Comparison of ENCODE assay signal across 8 cellular contexts in the genomic region with DNA sequence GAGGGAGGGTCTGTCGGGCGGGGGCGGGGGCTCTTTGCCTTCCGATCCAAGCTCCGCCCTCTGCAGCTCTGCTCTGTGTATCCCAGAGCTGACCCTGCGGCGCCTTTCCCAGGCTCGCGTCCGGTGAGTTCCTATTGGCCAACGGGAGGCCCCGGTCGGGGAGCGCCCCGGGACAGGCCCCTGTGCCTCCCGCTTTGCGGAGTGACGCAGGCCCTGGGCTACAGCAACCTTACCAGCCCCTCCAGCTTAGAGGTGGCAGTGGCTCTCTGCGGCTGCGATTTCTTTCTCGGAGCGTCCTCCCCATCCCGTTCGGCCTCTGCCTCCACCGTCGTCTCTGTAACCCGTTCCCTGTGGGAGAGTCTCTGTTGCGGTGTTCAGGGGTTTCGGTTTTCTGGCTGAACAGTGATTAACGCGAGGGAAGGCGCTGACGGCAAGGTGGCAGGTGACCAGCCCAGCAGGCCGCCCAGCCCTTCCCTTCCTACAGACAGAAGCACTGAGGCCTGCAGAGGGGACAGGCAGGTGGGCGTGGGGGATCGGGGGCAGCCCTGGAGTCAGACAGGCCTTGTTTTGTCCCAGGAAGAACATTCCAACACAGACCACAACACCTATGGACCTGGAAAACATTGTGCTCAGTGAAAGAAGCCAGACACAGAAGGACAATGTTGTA. TPM values are rescaled to one million over a fixed set of nuclear protein-coding genes. Genes with fewer than 3 reads are reported as not detected.
DNase-seq lines count a peak whose midpoint lies in the region; ATAC-seq and TF ChIP-seq lines count a peak whose summit lies in the region.

No MANE protein-coding gene starts in this region.

- no peak for TF ChIP-seq CTCF in GM10248 (IDR thresholded peaks at IDR 0.05; ENCODE audit: control extremely low read depth, extremely low read depth, low read depth, missing control alignments)

- POLR2A ChIA-PET in GM10248 (lab: Yijun Ruan, JAX): interaction anchor here (0.5 to 0.6 kb wide), 2 partner anchors 11 to 18 kb away, joined by 3 to 6 read pairs; no protein-coding TSS in a partner anchor
- POLR2A ChIA-PET in naive thymus-derived CD8-positive, alpha-beta T cell (lab: Charles Lee): interaction anchor here (1.3 to 1.9 kb wide), 2 partner anchors 50 to 52 kb away, joined by 4 to 8 read pairs; no protein-coding TSS in a partner anchor

- CTCF ChIA-PET in GM10248 (lab: Yijun Ruan, JAX): interaction anchor here (0.9 to 5.7 kb wide), 7 partner anchors 12 to 398 kb away, joined by 3 to 38 read pairs (median 4); no protein-coding TSS in a partner anchor

- peak; percentile 53 to 69 for ATAC-seq in naive thymus-derived CD8-positive, alpha-beta T cell
- no peak for ATAC-seq in GM19324 (IDR thresholded peaks at IDR 0.05; ENCODE audit: low FRiP score, unreplicated experiment)

- H3K27ac Mint-ChIP-seq in naive thymus-derived CD8-positive, alpha-beta T cell: peak overlapping the region in 1 of 10 donors; percentile 3

- H3K27me3 Mint-ChIP-seq in naive thymus-derived CD8-positive, alpha-beta T cell: peaks cover 4 to 28% (median 15%) of the 10 kb centered on the region in 5 donors

- DNase-seq in GM10248 (ENCODE audit: extremely low spot score) (peak; percentile 32), SK-N-DZ (ENCODE audit: low spot score) (peak; percentile 98), fibroblast of peridontal ligament (ENCODE audit: extremely low read depth) (peak; percentile 65), NCI-H2171 treated with DMSO at 0.1 percent for 48 hours (lab: John Stamatoyannopoulos, UW) (no peak), cerebellar cortex (ENCODE audit: low spot score) (no peak)
- peak in 1 of 10 donors; percentile 14 for DNase-seq in naive thymus-derived CD8-positive, alpha-beta T cell
- no peak for DNase-seq in stimulated activated CD4-positive, alpha-beta T cell treated with anti-CD3 and anti-CD28 coated beads, Interleukin-4, amount 100 ng/mL, for 24 hours

- H3K4me3 Mint-ChIP-seq in naive thymus-derived CD8-positive, alpha-beta T cell: peak overlapping the region in 7 of 10 donors; percentile 7 to 74 (median 42)

- H3K9me3 Mint-ChIP-seq in naive thymus-derived CD8-positive, alpha-beta T cell: peaks cover 0 to 4% (median 0%) of the 10 kb centered on the region in 9 donors

- H3K36me3 Mint-ChIP-seq in naive thymus-derived CD8-positive, alpha-beta T cell: peaks cover 0 to 2% (median 0%) of the 10 kb centered on the region in 3 donors

- H3K4me1 Mint-ChIP-seq in naive thymus-derived CD8-positive, alpha-beta T cell: peaks cover 5 to 11% (median 7%) of the 10 kb centered on the region in 4 donors

RNA-seq across cellular contexts. Expression of a gene that starts 18.1 kb away (rescaled TPM):
- 13.0 and 16.6 TPM in 2 replicates for polyA plus RNA-seq in SK-N-DZ (2014; cell fraction: cytosol; rRNA removed)
- 9.2 and 13.7 TPM in 2 replicates for polyA plus RNA-seq in SK-N-DZ (2014; cell fraction: nucleus; rRNA removed)
- total RNA-seq in naive thymus-derived CD8-positive, alpha-beta T cell: 10 to 100 TPM; 47.1 to 49.0 TPM
- polyA plus RNA-seq in naive thymus-derived CD8-positive, alpha-beta T cell: 10 to 100 TPM; 13.1 to 17.9 (median 14.7) TPM

RNA-seq across cellular contexts. Expression of a gene that starts 19.0 kb away (rescaled TPM):
- 39.0 and 41.6 TPM in 2 replicates for polyA plus RNA-seq in SK-N-DZ (2014; cell fraction: cytosol; rRNA removed)
- polyA plus RNA-seq in SK-N-DZ (2014; cell fraction: nucleus; rRNA removed): 19.4 and 20.3 TPM in 2 replicates
- 10 to 100 TPM; 15.8 to 17.1 TPM for total RNA-seq in naive thymus-derived CD8-positive, alpha-beta T cell
- polyA plus RNA-seq in naive thymus-derived CD8-positive, alpha-beta T cell: 10 to 100 TPM; 13.0 to 30.2 (median 14.4) TPM

RNA-seq across cellular contexts. Expression of a gene that starts 59.5 kb away (rescaled TPM):
- 79.0 and 79.5 TPM in 2 replicates for polyA plus RNA-seq in SK-N-DZ (2014; cell fraction: cytosol; rRNA removed)
- polyA plus RNA-seq in SK-N-DZ (2014; cell fraction: nucleus; rRNA removed): 52.4 and 140 TPM in 2 replicates
- total RNA-seq in naive thymus-derived CD8-positive, alpha-beta T cell: 100 to 1,000 TPM; 154 to 165 TPM
- 100 to 1,000 TPM; 141 to 155 (median 148) TPM for polyA plus RNA-seq in naive thymus-derived CD8-positive, alpha-beta T cell

Comparison
In these comparisons a context has a peak if more than half of its experiments do, and no peak if none do; other contexts are left out.
1. DNase-seq: peak in GM10248 (single experiment), SK-N-DZ (single experiment) and fibroblast of peridontal ligament (single experiment); none in NCI-H2171 treated with DMSO at 0.1 percent for 48 hours (single experiment), cerebellar cortex (single experiment) and stimulated activated CD4-positive, alpha-beta T cell treated with anti-CD3 and anti-CD28 coated beads, Interleukin-4, amount 100 ng/mL, for 24 hours (single experiment).